Comparison of ENCODE assay signal across 31 cellular contexts in the genomic region with DNA sequence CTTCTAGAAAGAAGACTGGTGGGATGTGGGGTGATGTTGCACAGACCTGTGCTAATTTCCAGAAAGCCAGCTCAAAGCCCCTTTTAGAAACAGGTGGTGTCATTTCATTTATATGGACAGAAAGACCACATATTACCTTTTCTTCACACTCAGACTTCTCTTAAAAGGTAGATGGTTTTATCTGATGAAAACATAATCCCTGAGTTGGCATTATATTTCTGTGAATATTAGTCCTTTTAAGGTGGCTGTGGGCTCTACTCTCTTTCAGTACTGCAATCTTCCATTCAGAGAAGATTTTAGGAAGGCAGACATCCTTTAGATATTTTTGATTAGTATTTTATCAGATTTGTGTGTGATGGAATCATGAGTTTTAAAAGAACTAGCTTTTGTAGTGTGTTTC.
"Had no signal": no experiment of that assay in that cellular context is flagged by ENCODE, and none has a peak within 500 bp of the region (broad histone marks: within the 10 kb centered on the region; RNA-seq: fewer than 3 reads in every experiment).

No MANE protein-coding gene starts in this region.

- ATAC-seq: naive thymus-derived CD8-positive, alpha-beta T cell; natural killer cell treated with Interleukin-12 subunit alpha and Interleukin-12 subunit beta and Interleukin-15 and Interleukin-18, amount 100 ng/mL, for 72 hours; psoas muscle; right cardiac atrium; sciatic nerve; stimulated activated effector memory CD8-positive, alpha-beta T cell treated with anti-CD3 and anti-CD28 coated beads, Interleukin-12 subunit alpha, Interleukin-12 subunit beta, amount 100 ng/mL, for 72 hours; stimulated activated naive B cell treated with anti-CD40 and anti-IgM and Interleukin-4, amounts not matched to agents 10 μg/mL and 1 μg/mL and 100 μg/mL, for 72 hours had no signal

- H3K9me3 ChIP-seq: neutrophil, ovary, psoas muscle, stomach, thoracic aorta, thyroid gland, upper lobe of left lung, vagina had no signal

- H3K4me3 ChIP-seq: ovary, psoas muscle, skin epidermis, smooth muscle cell, stomach, thoracic aorta, thyroid gland, tibial nerve, upper lobe of left lung, vagina had no signal

- H3K4me1 Mint-ChIP-seq: naive thymus-derived CD8-positive, alpha-beta T cell; stimulated activated effector memory CD8-positive, alpha-beta T cell treated with anti-CD3 and anti-CD28 coated beads, Interleukin-12 subunit alpha, Interleukin-12 subunit beta, amount 100 ng/mL, for 72 hours; stimulated activated naive B cell treated with anti-CD40 and anti-IgM and Interleukin-4, amounts not matched to agents 10 μg/mL and 1 μg/mL and 100 μg/mL, for 72 hours had no signal

- FAIRE-seq: urothelium cell line had no signal

- H3K36me3 ChIP-seq: neutrophil, ovary, stomach, thoracic aorta, thyroid gland, upper lobe of left lung, vagina had no signal

- H3K4me3 Mint-ChIP-seq: naive thymus-derived CD8-positive, alpha-beta T cell; natural killer cell treated with Interleukin-12 subunit alpha and Interleukin-12 subunit beta and Interleukin-15 and Interleukin-18, amount 100 ng/mL, for 72 hours; nephron progenitor cell; neural crest cell; stimulated activated effector memory CD8-positive, alpha-beta T cell treated with anti-CD3 and anti-CD28 coated beads, Interleukin-12 subunit alpha, Interleukin-12 subunit beta, amount 100 ng/mL, for 72 hours; stimulated activated naive B cell treated with anti-CD40 and anti-IgM and Interleukin-4, amounts not matched to agents 10 μg/mL and 1 μg/mL and 100 μg/mL, for 72 hours; stimulated activated naive CD8-positive, alpha-beta T cell treated with anti-CD3 and anti-CD28 coated beads, Interleukin-15, Interleukin-2, amounts not matched to agents 100 ng/mL and 50 ng/mL, for 24 hours had no signal

- H3K9ac ChIP-seq: parathyroid adenoma had no signal

- H3K27ac ChIP-seq: neutrophil, ovary, parathyroid adenoma, psoas muscle, skin epidermis, stomach, thoracic aorta, thyroid gland, tibial nerve, upper lobe of left lung, vagina had no signal

- H3K4me1 ChIP-seq: parathyroid adenoma, psoas muscle, upper lobe of left lung, vagina had no signal

- H3K36me3 Mint-ChIP-seq: stimulated activated effector memory CD8-positive, alpha-beta T cell treated with anti-CD3 and anti-CD28 coated beads, Interleukin-12 subunit alpha, Interleukin-12 subunit beta, amount 100 ng/mL, for 72 hours had no signal

- H3K27me3 ChIP-seq: neutrophil, ovary, stomach, thyroid gland, tibial nerve, upper lobe of left lung, vagina had no signal

- H3K27me3 Mint-ChIP-seq: progenitor cell of endocrine pancreas; stimulated activated naive B cell treated with anti-CD40 and anti-IgM and Interleukin-4, amounts not matched to agents 10 μg/mL and 1 μg/mL and 100 μg/mL, for 72 hours; stimulated activated naive CD8-positive, alpha-beta T cell treated with anti-CD3 and anti-CD28 coated beads, Interleukin-15, Interleukin-2, amounts not matched to agents 100 ng/mL and 50 ng/mL, for 24 hours had no signal

- H3K27ac Mint-ChIP-seq: naive thymus-derived CD8-positive, alpha-beta T cell; natural killer cell treated with Interleukin-12 subunit alpha and Interleukin-12 subunit beta and Interleukin-15 and Interleukin-18, amount 100 ng/mL, for 72 hours; nephron progenitor cell; progenitor cell of endocrine pancreas; stimulated activated effector memory CD8-positive, alpha-beta T cell treated with anti-CD3 and anti-CD28 coated beads, Interleukin-12 subunit alpha, Interleukin-12 subunit beta, amount 100 ng/mL, for 72 hours; stimulated activated naive B cell treated with anti-CD40 and anti-IgM and Interleukin-4, amounts not matched to agents 10 μg/mL and 1 μg/mL and 100 μg/mL, for 72 hours; stimulated activated naive CD8-positive, alpha-beta T cell treated with anti-CD3 and anti-CD28 coated beads, Interleukin-15, Interleukin-2, amounts not matched to agents 100 ng/mL and 50 ng/mL, for 24 hours had no signal

- H2AFZ ChIP-seq: parathyroid adenoma had no signal

- H3K79me2 ChIP-seq: parathyroid adenoma had no signal

- DNase-seq: naive thymus-derived CD8-positive, alpha-beta T cell; nephron progenitor cell; nucleus accumbens; ovary; posterior cingulate gyrus; psoas muscle; right cardiac atrium; stimulated activated CD4-positive, alpha-beta T cell treated with anti-CD3 and anti-CD28 coated beads, Interleukin-15, amount 100 ng/mL, for 24 hours; stimulated activated CD4-positive, alpha-beta T cell treated with anti-CD3 and anti-CD28 coated beads, Interleukin-2, amount 100 ng/mL, for 24 hours; stimulated activated CD4-positive, alpha-beta T cell treated with anti-CD3 and anti-CD28 coated beads, Interleukin-2, amount 100 ng/mL, for 48 hours; stimulated activated CD4-positive, alpha-beta T cell treated with anti-CD3 and anti-CD28 coated beads, Interleukin-4, amount 100 ng/mL, for 24 hours; stimulated activated naive B cell treated with anti-CD40 and anti-IgM and Interleukin-4, amounts not matched to agents 10 μg/mL and 1 μg/mL and 100 μg/mL, for 72 hours; stimulated activated naive CD4-positive, alpha-beta T cell treated with Interleukin-2 at 50 U/mL for 16 hours; stomach; thyroid gland; trophoblast cell had no signal

- H3K4me2 ChIP-seq: smooth muscle cell had no signal

- H3K9me3 Mint-ChIP-seq: natural killer cell treated with Interleukin-12 subunit alpha and Interleukin-12 subunit beta and Interleukin-15 and Interleukin-18, amount 100 ng/mL, for 72 hours; neural crest cell; stimulated activated effector memory CD8-positive, alpha-beta T cell treated with anti-CD3 and anti-CD28 coated beads, Interleukin-12 subunit alpha, Interleukin-12 subunit beta, amount 100 ng/mL, for 72 hours; stimulated activated naive B cell treated with anti-CD40 and anti-IgM and Interleukin-4, amounts not matched to agents 10 μg/mL and 1 μg/mL and 100 μg/mL, for 72 hours; stimulated activated naive CD8-positive, alpha-beta T cell treated with anti-CD3 and anti-CD28 coated beads, Interleukin-15, Interleukin-2, amounts not matched to agents 100 ng/mL and 50 ng/mL, for 24 hours had no signal
